In the genomic region with DNA sequence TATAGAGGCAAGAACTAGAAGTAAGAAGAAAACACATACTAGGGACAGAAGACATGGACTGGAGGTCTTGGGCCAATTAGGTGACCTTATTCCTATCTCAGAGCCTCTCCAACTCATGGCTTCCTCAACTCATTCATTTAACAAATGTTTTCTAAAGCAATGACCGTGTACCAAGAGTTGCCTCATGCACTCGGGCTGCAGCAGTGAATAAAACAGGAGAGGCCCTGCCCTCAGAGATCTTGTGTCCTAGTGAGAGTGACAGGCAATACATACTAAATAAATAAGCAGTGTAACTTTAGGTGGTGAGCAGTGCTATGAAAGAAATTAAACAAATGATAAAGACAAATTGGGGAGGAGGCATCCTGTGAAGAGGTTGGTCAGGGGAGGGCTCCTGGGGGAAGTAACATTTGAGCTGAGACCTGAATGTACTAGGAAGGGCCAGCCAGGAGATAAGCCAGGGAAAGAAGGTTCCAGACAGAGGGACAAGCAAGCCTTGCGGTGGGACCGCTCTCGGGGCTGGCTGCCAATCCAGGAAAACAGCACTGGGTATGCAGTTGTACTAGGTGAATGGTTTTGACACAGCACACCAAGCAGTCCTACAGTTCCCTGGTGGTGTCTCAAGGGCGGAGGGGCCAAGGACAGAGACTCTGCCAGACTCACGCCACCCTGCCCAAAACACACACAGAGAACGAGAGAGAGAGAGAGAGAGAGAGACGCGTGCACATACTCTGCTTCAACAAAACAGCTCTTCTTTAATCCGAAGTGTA, we compare ENCODE assay signal across 13 cellular contexts. TPM values are rescaled to one million over a fixed set of nuclear protein-coding genes. Genes with fewer than 3 reads are reported as not detected.
DNase-seq lines count a peak whose midpoint lies in the region; TF ChIP-seq lines count a peak whose summit lies in the region.
"Had no signal": no experiment of that assay in that cellular context is flagged by ENCODE, and none has a peak within 500 bp of the region (broad histone marks: within the 10 kb centered on the region; RNA-seq: fewer than 3 reads in every experiment).

No MANE protein-coding gene starts in this region.

- H3K9me2 ChIP-seq in OCI-LY7 (ENCODE audit: insufficient read depth, low read length) = no peaks in the 10 kb centered on the region
- H3K9me2 ChIP-seq: SK-N-SH had no signal

- no TSS peak for BruUV-seq in OCI-LY7 (replicated peaks; lab: Mats Ljungman, UMichigan)

- CTCF ChIA-PET in CD4-positive, alpha-beta memory T cell (lab: Charles Lee; ENCODE audit: partially characterized antibody) = interaction anchor here (0.9 to 1.6 kb wide), 4 partner anchors 22 to 89 kb away, joined by 3 to 7 read pairs (median 3); no protein-coding TSS in a partner anchor
- CTCF ChIA-PET in OCI-LY7 (lab: Charles Lee; ENCODE audit: unreplicated experiment) = interaction anchor here (0.9 kb wide), 1 partner anchor 11 kb away, joined by 3 read pairs; no protein-coding TSS in a partner anchor

- no peak for DNase-seq in CD4-positive, alpha-beta memory T cell
- DNase-seq in OCI-LY7 (ENCODE audit: low spot score) (no peak), esophagus muscularis mucosa (ENCODE audit: extremely low spot score) (no peak), osteocyte (ENCODE audit: extremely low spot score, unreplicated experiment) (no peak), NOMO-1 treated with DMSO at 0.1 percent for 48 hours (lab: John Stamatoyannopoulos, UW; ENCODE audit: unreplicated experiment) (no peak), NCI-H748 (lab: John Stamatoyannopoulos, UW; ENCODE audit: unreplicated experiment) (no peak), stomach (no peak), epidermal melanocyte (ENCODE audit: insufficient read length, low spot score) (no peak)
- DNase-seq: activated CD4-positive, alpha-beta T cell treated with anti-CD3 and anti-CD28 coated beads for 4 hours; NCI-H1417 treated with DMSO at 0.1 percent for 48 hours; NCI-H748 treated with DMSO at 0.1 percent for 48 hours; SK-N-SH had no signal

- peak overlapping the region; percentile 75; the same call in 1 of the 2 replicates for H3K4me2 ChIP-seq in OCI-LY7 (ENCODE audit: low read length)
- H3K4me2 ChIP-seq: SK-N-SH had no signal

- peak overlapping the region; percentile 14 to 95 (median 90) for H3K27ac Mint-ChIP-seq in CD4-positive, alpha-beta memory T cell
- H3K27ac Mint-ChIP-seq in osteocyte (ENCODE audit: unreplicated experiment) = peak overlapping the region; percentile 92

- peak overlapping the region in 1 of 2 donors; percentile 16 for H3K4me3 ChIP-seq in CD4-positive, alpha-beta memory T cell (ENCODE audit: low read length in 2 of 2)
- H3K4me3 ChIP-seq in OCI-LY7 (ENCODE audit: low read depth, low read length, poor library complexity, severe bottlenecking) (no peak overlapping the region), esophagus muscularis mucosa (peak overlapping the region in 1 of 4 donors; percentile 36), stomach (no peak overlapping the region)
- H3K4me3 ChIP-seq: BLaER1 had no signal

- TF ChIP-seq POLR2A in esophagus muscularis mucosa (IDR thresholded peaks at IDR 0.05; ENCODE audit: low read depth) (no peak), stomach (IDR thresholded peaks at IDR 0.05) (no peak)

- peaks cover 22 to 50% (median 41%) of the 10 kb centered on the region in 4 donors for H3K4me1 Mint-ChIP-seq in CD4-positive, alpha-beta memory T cell
- H3K4me1 Mint-ChIP-seq in osteocyte (ENCODE audit: unreplicated experiment) = peaks cover 28% of the 10 kb centered on the region

- H3K36me3 Mint-ChIP-seq in CD4-positive, alpha-beta memory T cell = no peaks in the 10 kb centered on the region
- no peaks in the 10 kb centered on the region for H3K36me3 Mint-ChIP-seq in osteocyte (ENCODE audit: unreplicated experiment)

- TF ChIP-seq EP300 in esophagus muscularis mucosa (IDR thresholded peaks at IDR 0.05) = no peak
- TF ChIP-seq EP300 in stomach (IDR thresholded peaks at IDR 0.05) = no peak

- POLR2A ChIA-PET in CD4-positive, alpha-beta memory T cell (lab: Charles Lee; ENCODE audit: partially characterized antibody) = interaction anchor here (1.1 to 3.8 kb wide), 6 partner anchors 12 to 90 kb away, joined by 3 to 39 read pairs (median 8); a partner anchor contains a TSS
- POLR2A ChIA-PET in OCI-LY7 (lab: Charles Lee) = interaction anchor here (0.6 to 3.0 kb wide), 6 partner anchors 11 to 93 kb away, joined by 3 to 19 read pairs (median 6); no protein-coding TSS in a partner anchor

- H3K4me1 ChIP-seq in CD4-positive, alpha-beta memory T cell (ENCODE audit: insufficient read depth, low read length) = peaks cover 42% of the 10 kb centered on the region
- peaks cover 85% of the 10 kb centered on the region for H3K4me1 ChIP-seq in OCI-LY7 (ENCODE audit: insufficient read depth, low read length, poor library complexity, severe bottlenecking)
- H3K4me1 ChIP-seq in esophagus muscularis mucosa = peaks cover 16 to 24% (median 19%) of the 10 kb centered on the region in 4 donors
- H3K4me1 ChIP-seq in stomach = peaks cover 0 to 19% (median 3%) of the 10 kb centered on the region in 4 donors

- H3K9me3 ChIP-seq in CD4-positive, alpha-beta memory T cell (ENCODE audit: control insufficient read depth in 1 of 2, low read length in 2 of 2) = no peaks in the 10 kb centered on the region
- no peaks in the 10 kb centered on the region for H3K9me3 ChIP-seq in OCI-LY7 (ENCODE audit: low read length)
- no peaks in the 10 kb centered on the region for H3K9me3 ChIP-seq in esophagus muscularis mucosa
- no peaks in the 10 kb centered on the region for H3K9me3 ChIP-seq in stomach
- H3K9me3 ChIP-seq: BLaER1, SK-N-SH had no signal

- peaks cover 0 to 3% (median 0%) of the 10 kb centered on the region in 8 donors for H3K9me3 Mint-ChIP-seq in CD4-positive, alpha-beta memory T cell
- no peaks in the 10 kb centered on the region for H3K9me3 Mint-ChIP-seq in osteocyte (ENCODE audit: unreplicated experiment)

- peak overlapping the region; percentile 49 for H3K27ac ChIP-seq in CD4-positive, alpha-beta memory T cell (ENCODE audit: low read depth, low read length)
- H3K27ac ChIP-seq in OCI-LY7 (ENCODE audit: low read depth, low read length, poor library complexity, severe bottlenecking) = peak overlapping the region; percentile 18
- peak overlapping the region; percentile 16 to 61 (median 44) for H3K27ac ChIP-seq in esophagus muscularis mucosa (replicated peaks in 1 of 4)
- H3K27ac ChIP-seq in stomach = peak overlapping the region in 1 of 5 donors; percentile 15
- H3K27ac ChIP-seq: BLaER1 had no signal

- no peaks in the 10 kb centered on the region for H3K79me2 ChIP-seq in OCI-LY7 (ENCODE audit: insufficient read depth, low read depth, low read length)

- WGBS in esophagus muscularis mucosa = 75% methylated on average over 11 of the region's 11 CpGs
- WGBS in stomach, 5 donors = 72 to 92% (median 86%) methylated on average over 11 of the region's 11 CpGs

- no peaks in the 10 kb centered on the region for H3K27me3 ChIP-seq in CD4-positive, alpha-beta memory T cell (ENCODE audit: insufficient read depth, low read length)
- H3K27me3 ChIP-seq in esophagus muscularis mucosa (peaks cover 0 to 3% (median 0%) of the 10 kb centered on the region in 4 donors), stomach (peaks cover 0 to 5% (median 0%) of the 10 kb centered on the region in 3 donors)
- H3K27me3 ChIP-seq: BLaER1 had no signal

- TF ChIP-seq CTCF in OCI-LY7 (conservative IDR thresholded peaks at IDR 0.05; ENCODE audit: low read length) (no peak), esophagus muscularis mucosa (IDR thresholded peaks at IDR 0.05) (no peak), osteocyte (IDR thresholded peaks at IDR 0.05) (no peak), stomach (IDR thresholded peaks at IDR 0.05) (no peak)

- H3K36me3 ChIP-seq in CD4-positive, alpha-beta memory T cell (ENCODE audit: insufficient read depth, low read length) = no peaks in the 10 kb centered on the region
- H3K36me3 ChIP-seq in OCI-LY7 (ENCODE audit: insufficient read depth, low read length) (no peaks in the 10 kb centered on the region), esophagus muscularis mucosa (no peaks in the 10 kb centered on the region), stomach (no peaks in the 10 kb centered on the region)
- H3K36me3 ChIP-seq: BLaER1 had no signal

- H4K20me1 ChIP-seq in OCI-LY7 (ENCODE audit: insufficient read depth, low read length) = no peaks in the 10 kb centered on the region
- H4K20me1 ChIP-seq: BLaER1 had no signal

- H3K4me3 Mint-ChIP-seq in CD4-positive, alpha-beta memory T cell = peak overlapping the region; percentile 80 to 93 (median 86)
- H3K4me3 Mint-ChIP-seq in osteocyte (ENCODE audit: unreplicated experiment) = no peak overlapping the region

- H3K27me3 Mint-ChIP-seq in CD4-positive, alpha-beta memory T cell = no peaks in the 10 kb centered on the region
- H3K27me3 Mint-ChIP-seq in osteocyte (ENCODE audit: unreplicated experiment) = no peaks in the 10 kb centered on the region

- intact Hi-C loops in CD4-positive, alpha-beta memory T cell (cut with micrococcal nuclease) = no loop called here
- intact Hi-C loops in OCI-LY7 (cut with micrococcal nuclease; ENCODE audit: unreplicated experiment) (no loop called here), esophagus muscularis mucosa (cut with DNase I) (no loop called here), stomach (cut with DNase I; ENCODE audit: low total_unique reads) (no loop called here)

- H2AFZ ChIP-seq in OCI-LY7 (ENCODE audit: low read length) = peak overlapping the region; percentile 99

RNA-seq across cellular contexts. Expression of a gene that starts 1.3 kb away (rescaled TPM):
- total RNA-seq in CD4-positive, alpha-beta memory T cell = 1 to 10 TPM; 3.7 to 4.5 TPM
- polyA plus RNA-seq in CD4-positive, alpha-beta memory T cell = 10 to 100 TPM; 25.5 to 30.3 TPM
- total RNA-seq in OCI-LY7 (2014; rRNA removed; shearing (Covaris generic)) = 0.79 and 0.82 TPM in 2 replicates
- total RNA-seq in OCI-LY7 (2022) = 3.5 and 4.4 TPM in 2 replicates
- 10 to 100 TPM in 1 of 4 donors, 1 to 10 TPM in 3; 2.9 to 11.1 (median 7.1) TPM for total RNA-seq in esophagus muscularis mucosa
- total RNA-seq in osteocyte = 1.3 and 2.3 TPM in 2 replicates
- total RNA-seq in stomach = 10 to 100 TPM in 1 of 5 donors, 1 to 10 TPM in 1, not detected in 3; 2.2 to 26.2 TPM
- polyA plus RNA-seq in stomach = 1 to 10 TPM; 2.0 to 5.2 (median 5.0) TPM
